In genomic region chr4:8129785-8130184, GRCh38 we compare ENCODE assay signal across 23 cellular contexts.
"Had no signal": no experiment of that assay in that cellular context is flagged by ENCODE, and none has a peak within 500 bp of the region (broad histone marks: within the 10 kb centered on the region; RNA-seq: fewer than 3 reads in every experiment).

No MANE protein-coding gene starts in this region.

- H3K27me3 ChIP-seq: esophagus squamous epithelium, neural progenitor cell, ovary, right lobe of liver, transverse colon, upper lobe of right lung, uterus had no signal

- H3K9me3 ChIP-seq: esophagus squamous epithelium, lower lobe of right lung, ovary, right lobe of liver, suprapubic skin, transverse colon, upper lobe of right lung, uterus had no signal

- H3K27me3 Mint-ChIP-seq: stimulated activated naive CD8-positive, alpha-beta T cell treated with anti-CD3 and anti-CD28 coated beads, Interleukin-15, amount 100 ng/mL, for 72 hours had no signal

- H3K4me1 ChIP-seq: esophagus squamous epithelium, lower lobe of right lung, neural progenitor cell, right lobe of liver, suprapubic skin, transverse colon, upper lobe of right lung, uterus had no signal

- ATAC-seq: effector memory CD8-positive, alpha-beta T cell; left ventricle myocardium superior; lower lobe of right lung; naive thymus-derived CD4-positive, alpha-beta T cell; right lobe of liver; stimulated activated naive B cell treated with anti-CD40 and anti-IgM and Interleukin-4, amounts not matched to agents 10 μg/mL and 1 μg/mL and 100 μg/mL, for 72 hours; stimulated activated naive CD8-positive, alpha-beta T cell treated with anti-CD3 and anti-CD28 coated beads, Interleukin-15, amount 100 ng/mL, for 72 hours; upper lobe of right lung had no signal

- H3K4me1 Mint-ChIP-seq: naive thymus-derived CD4-positive, alpha-beta T cell; stimulated activated naive CD8-positive, alpha-beta T cell treated with anti-CD3 and anti-CD28 coated beads, Interleukin-15, amount 100 ng/mL, for 72 hours had no signal

- H3K36me3 ChIP-seq: lower lobe of right lung, neural progenitor cell, ovary, right lobe of liver, transverse colon, upper lobe of right lung, uterus had no signal

- H3K9ac ChIP-seq: neural progenitor cell had no signal

- H3K27ac ChIP-seq: coronary artery, esophagus squamous epithelium, lower lobe of right lung, neural progenitor cell, ovary, right lobe of liver, skin epidermis, suprapubic skin, transverse colon, upper lobe of right lung, uterus had no signal

- H3K4me3 Mint-ChIP-seq: effector memory CD8-positive, alpha-beta T cell; naive thymus-derived CD4-positive, alpha-beta T cell; nephron; neural progenitor cell; stimulated activated naive B cell treated with anti-CD40 and anti-IgM and Interleukin-4, amounts not matched to agents 10 μg/mL and 1 μg/mL and 100 μg/mL, for 72 hours; stimulated activated naive CD8-positive, alpha-beta T cell treated with anti-CD3 and anti-CD28 coated beads, Interleukin-15, amount 100 ng/mL, for 72 hours had no signal

- H3K27ac Mint-ChIP-seq: nephron, neural progenitor cell had no signal

- H3K4me3 ChIP-seq: coronary artery, esophagus squamous epithelium, lower lobe of right lung, neural progenitor cell, ovary, right lobe of liver, skin epidermis, suprapubic skin, transverse colon, upper lobe of right lung, uterus had no signal

- DNase-seq: effector memory CD8-positive, alpha-beta T cell; erythroblast; esophagus squamous epithelium; foreskin melanocyte; left ventricle myocardium superior; lower lobe of right lung; naive thymus-derived CD4-positive, alpha-beta T cell; ovary; posterior cingulate gyrus; retina; right lobe of liver; stimulated activated CD4-positive, alpha-beta T cell treated with anti-CD3 and anti-CD28 coated beads, Interleukin-15, amount 100 ng/mL, for 24 hours; stimulated activated CD4-positive, alpha-beta T cell treated with anti-CD3 and anti-CD28 coated beads, Interleukin-2, amount 100 ng/mL, for 48 hours; stimulated activated naive B cell treated with anti-CD40 and anti-IgM and Interleukin-4, amounts not matched to agents 10 μg/mL and 1 μg/mL and 100 μg/mL, for 72 hours; stimulated activated naive CD8-positive, alpha-beta T cell treated with anti-CD3 and anti-CD28 coated beads, Interleukin-15, amount 100 ng/mL, for 72 hours; transverse colon; upper lobe of right lung; uterus had no signal

- H3K36me3 Mint-ChIP-seq: neural progenitor cell had no signal

- H3K9me3 Mint-ChIP-seq: effector memory CD8-positive, alpha-beta T cell; naive thymus-derived CD4-positive, alpha-beta T cell; nephron; stimulated activated naive B cell treated with anti-CD40 and anti-IgM and Interleukin-4, amounts not matched to agents 10 μg/mL and 1 μg/mL and 100 μg/mL, for 72 hours; stimulated activated naive CD8-positive, alpha-beta T cell treated with anti-CD3 and anti-CD28 coated beads, Interleukin-15, amount 100 ng/mL, for 72 hours had no signal
